In the genomic region with DNA sequence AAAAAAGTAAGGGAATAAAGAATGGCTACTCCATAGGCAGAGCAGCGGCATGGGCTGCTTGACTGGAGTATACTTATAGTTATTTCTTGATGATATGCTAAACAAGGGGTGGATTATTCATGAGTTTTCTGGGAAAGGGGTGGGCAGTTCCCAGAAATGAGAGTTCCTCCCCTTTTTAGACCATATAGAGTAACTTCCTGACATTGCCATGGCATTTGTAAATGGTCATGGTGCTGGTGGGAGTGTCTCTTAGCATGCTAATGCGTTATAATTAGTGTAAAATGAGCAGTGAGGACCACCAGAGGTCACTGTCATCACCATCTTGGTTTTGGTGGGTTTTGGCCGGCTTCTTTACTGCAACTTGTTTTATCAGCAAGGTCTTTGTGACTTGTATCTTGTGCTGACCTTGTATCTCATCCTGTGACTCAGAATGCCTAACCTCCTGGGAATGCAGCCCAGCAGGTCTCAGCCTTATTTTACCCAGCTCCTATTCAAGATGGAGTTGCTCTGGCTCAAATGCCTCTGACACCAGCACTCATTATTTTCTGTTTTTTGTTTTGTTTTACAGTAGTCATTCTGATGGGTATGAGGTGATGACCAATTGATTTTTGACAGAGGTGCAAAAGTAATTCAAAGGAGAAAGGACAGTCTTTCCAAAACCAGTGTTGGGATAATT, we compare ENCODE assay signal across 16 cellular contexts. TPM values are rescaled to one million over a fixed set of nuclear protein-coding genes. Genes with fewer than 3 reads are reported as not detected.
"Had no signal": no experiment of that assay in that cellular context is flagged by ENCODE, and none has a peak within 500 bp of the region (broad histone marks: within the 10 kb centered on the region; RNA-seq: fewer than 3 reads in every experiment).

No MANE protein-coding gene starts in this region.

RNA-seq across cellular contexts. Expression of a gene that starts 23.7 kb away (rescaled TPM):
- total RNA-seq: activated CD4-positive, alpha-beta memory T cell treated with anti-CD3 and anti-CD28 coated beads for 36 hours; activated CD4-positive, alpha-beta T cell treated with anti-CD3 and anti-CD28 coated beads for 36 hours; activated CD4-positive, alpha-beta T cell treated with anti-CD3 and anti-CD28 coated beads, Interleukin-2, amount 10 ng/mL, durations not matched to agents 24 days and 14 days; activated naive CD4-positive, alpha-beta T cell treated with anti-CD3 and anti-CD28 coated beads, Interleukin-2, amount 50 U/mL, for 72 hours; activated naive CD8-positive, alpha-beta T cell treated with anti-CD3 and anti-CD28 coated beads, Interleukin-2, amount 10 ng/mL, durations not matched to agents 7 days and 5 days; activated T-cell treated with anti-CD3 and anti-CD28 coated beads, Interleukin-2, amount 50 U/mL, for 72 hours; aorta; body of pancreas; colonic mucosa; dermis microvascular lymphatic vessel endothelial cell; esophagus muscularis mucosa; gastroesophageal sphincter; glomerular endothelial cell; heart right ventricle; T-helper 1 cell treated with Interleukin-12 subunit alpha and Interleukin-12 subunit beta and Interleukin-4 antibody, amounts not matched to agents 30 ng/mL and 1 ng/mL, for 36 hours had no signal
- polyA plus RNA-seq: aorta, cardiac muscle cell had no signal
